In the genomic region with DNA sequence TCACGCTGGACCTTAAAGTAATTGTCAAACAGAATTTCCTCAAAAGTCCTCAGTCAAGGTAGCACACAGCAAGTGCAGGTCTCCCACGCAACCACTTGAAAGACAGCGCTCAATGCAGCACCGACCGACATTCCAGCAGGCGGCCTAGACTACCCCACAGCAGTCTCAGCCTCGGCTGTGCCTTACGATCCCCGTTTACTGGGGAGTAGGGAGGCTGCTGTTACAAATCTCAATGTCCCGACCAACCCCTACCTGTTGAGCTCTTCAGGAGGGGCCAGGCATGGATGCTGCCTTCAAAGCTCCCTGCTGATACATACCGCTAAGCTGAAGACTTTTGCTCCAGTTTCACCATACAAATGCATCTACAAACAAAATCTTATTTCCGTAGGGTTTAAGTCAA, we compare ENCODE assay signal across 8 cellular contexts. TPM values are rescaled to one million over a fixed set of nuclear protein-coding genes. Genes with fewer than 3 reads are reported as not detected.
DNase-seq lines count a peak whose midpoint lies in the region; ATAC-seq and TF ChIP-seq lines count a peak whose summit lies in the region.

No MANE protein-coding gene starts in this region.

- POLR2A ChIA-PET in CD4-positive, alpha-beta memory T cell (lab: Charles Lee; ENCODE audit: partially characterized antibody), result interaction anchor here (1.3 to 6.4 kb wide), 2 partner anchors 23 to 39 kb away, joined by 3 to 96 read pairs; a partner anchor contains a TSS
- POLR2A ChIA-PET in WTC11 (lab: Charles Lee), result no interaction called here

- H3K36me3 Mint-ChIP-seq in CD4-positive, alpha-beta memory T cell, result peaks cover 16 to 27% of the 10 kb centered on the region in 2 donors
- H3K36me3 Mint-ChIP-seq in WTC11, result peaks cover 20% of the 10 kb centered on the region

- peaks cover 0 to 2% (median 0%) of the 10 kb centered on the region in 8 donors for H3K9me3 Mint-ChIP-seq in CD4-positive, alpha-beta memory T cell
- no peaks in the 10 kb centered on the region for H3K9me3 Mint-ChIP-seq in WTC11

- no peak overlapping the region for H3K4me3 ChIP-seq in CD4-positive, alpha-beta memory T cell (ENCODE audit: low read length in 2 of 2)
- H3K4me3 ChIP-seq in spleen, result no peak overlapping the region

- peak overlapping the region; percentile 23 to 88 (median 78) for H3K27ac Mint-ChIP-seq in CD4-positive, alpha-beta memory T cell
- no peak overlapping the region for H3K27ac Mint-ChIP-seq in WTC11

- peaks cover 22% of the 10 kb centered on the region for H3K36me3 ChIP-seq in CD4-positive, alpha-beta memory T cell (ENCODE audit: insufficient read depth, low read length)
- H3K36me3 ChIP-seq in spleen, result peaks cover 0 to 46% (median 14%) of the 10 kb centered on the region in 6 donors

- WGBS in spleen, 5 donors, result 76 to 86% (median 81%) methylated on average over 12 of the region's 12 CpGs

- no peaks in the 10 kb centered on the region for H3K27me3 Mint-ChIP-seq in CD4-positive, alpha-beta memory T cell
- H3K27me3 Mint-ChIP-seq in WTC11 (ENCODE audit: low read depth), result peaks cover 100% of the 10 kb centered on the region

- peaks cover 54 to 95% (median 77%) of the 10 kb centered on the region in 4 donors for H3K4me1 Mint-ChIP-seq in CD4-positive, alpha-beta memory T cell
- H3K4me1 Mint-ChIP-seq in WTC11, result peaks cover 36% of the 10 kb centered on the region

- peak in 4 of 5 donors; percentile 39 to 60 (median 48) for DNase-seq in CD4-positive, alpha-beta memory T cell
- DNase-seq in WTC11 (ENCODE audit: low spot score) (no peak), spleen (peak; percentile 72), Kasumi-1 (lab: John Stamatoyannopoulos, UW) (no peak), NCI-H1417 (lab: John Stamatoyannopoulos, UW) (no peak), GM19240 (ENCODE audit: insufficient read length, low spot score) (no peak)

- TF ChIP-seq POLR2A in spleen (IDR thresholded peaks at IDR 0.05), result no peak

- H3K27me3 ChIP-seq in CD4-positive, alpha-beta memory T cell (ENCODE audit: insufficient read depth, low read length), result no peaks in the 10 kb centered on the region
- H3K27me3 ChIP-seq in spleen (replicated peaks in 1 of 7), result no peaks in the 10 kb centered on the region

- H3K9me3 ChIP-seq in CD4-positive, alpha-beta memory T cell (ENCODE audit: control insufficient read depth in 1 of 2, low read length in 2 of 2), result no peaks in the 10 kb centered on the region
- H3K9me3 ChIP-seq in spleen, result no peaks in the 10 kb centered on the region

- no peak overlapping the region for H3K27ac ChIP-seq in CD4-positive, alpha-beta memory T cell (ENCODE audit: low read depth, low read length)
- H3K27ac ChIP-seq in cingulate gyrus (ENCODE audit: low read depth, low read length) (peak overlapping the region; percentile 65), spleen (peak overlapping the region in 5 of 8 donors; percentile 20 to 92 (median 89))

- no peak for TF ChIP-seq CTCF in WTC11 (IDR thresholded peaks at IDR 0.05)
- TF ChIP-seq CTCF in spleen (IDR thresholded peaks at IDR 0.05 in 8 of 11, conservative IDR thresholded peaks at IDR 0.05 in 3 of 11), result no peak

- intact Hi-C loops in CD4-positive, alpha-beta memory T cell (cut with micrococcal nuclease), result no loop called here
- intact Hi-C loops in spleen (cut with DNase I; ENCODE audit: low total_unique reads), result no loop called here

- peak overlapping the region; percentile 21 to 84 (median 48) for H3K4me3 Mint-ChIP-seq in CD4-positive, alpha-beta memory T cell
- no peak overlapping the region for H3K4me3 Mint-ChIP-seq in WTC11

- peaks cover 89% of the 10 kb centered on the region for H3K4me1 ChIP-seq in CD4-positive, alpha-beta memory T cell (ENCODE audit: insufficient read depth, low read length)
- peaks cover 94 to 100% (median 100%) of the 10 kb centered on the region in 6 donors for H3K4me1 ChIP-seq in spleen

- CTCF ChIA-PET in CD4-positive, alpha-beta memory T cell (lab: Charles Lee; ENCODE audit: partially characterized antibody), result interaction anchor here (0.7 to 1.2 kb wide), 4 partner anchors 9 to 56 kb away, joined by 3 to 7 read pairs (median 4); no protein-coding TSS in a partner anchor
- CTCF ChIA-PET in WTC11 (lab: Charles Lee), result interaction anchor here (1.0 kb wide), 1 partner anchor 17 kb away, joined by 4 read pairs; no protein-coding TSS in a partner anchor

- ATAC-seq in WTC11, result peak; percentile 34
- no peak for ATAC-seq in HG02840 (IDR thresholded peaks at IDR 0.05; ENCODE audit: low FRiP score, unreplicated experiment)

TF ChIP-seq in WTC11, 78 proteins besides CTCF, POLR2A, EP300 and RAD21:
- TF ChIP-seq ESRRA (CRISPR knock-in tag; IDR thresholded peaks at IDR 0.05; ENCODE audit: borderline replicate concordance), result no peak
- TF ChIP-seq JUN (CRISPR knock-in tag; IDR thresholded peaks at IDR 0.05), result no peak
- no peak for TF ChIP-seq NFATC4 (CRISPR knock-in tag; IDR thresholded peaks at IDR 0.05)
- TF ChIP-seq SMAD4 (CRISPR knock-in tag; IDR thresholded peaks at IDR 0.05), result no peak
- TF ChIP-seq, protein P1, sequence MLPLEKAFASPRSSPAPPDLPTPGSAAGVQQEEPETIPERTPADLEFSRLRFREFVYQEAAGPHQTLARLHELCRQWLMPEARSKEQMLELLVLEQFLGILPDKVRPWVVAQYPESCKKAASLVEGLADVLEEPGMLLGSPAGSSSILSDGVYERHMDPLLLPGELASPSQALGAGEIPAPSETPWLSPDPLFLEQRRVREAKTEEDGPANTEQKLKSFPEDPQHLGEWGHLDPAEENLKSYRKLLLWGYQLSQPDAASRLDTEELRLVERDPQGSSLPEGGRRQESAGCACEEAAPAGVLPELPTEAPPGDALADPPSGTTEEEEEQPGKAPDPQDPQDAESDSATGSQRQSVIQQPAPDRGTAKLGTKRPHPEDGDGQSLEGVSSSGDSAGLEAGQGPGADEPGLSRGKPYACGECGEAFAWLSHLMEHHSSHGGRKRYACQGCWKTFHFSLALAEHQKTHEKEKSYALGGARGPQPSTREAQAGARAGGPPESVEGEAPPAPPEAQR (CRISPR knock-in tag; IDR thresholded peaks at IDR 0.05), result no peak
- TF ChIP-seq, protein P2, sequence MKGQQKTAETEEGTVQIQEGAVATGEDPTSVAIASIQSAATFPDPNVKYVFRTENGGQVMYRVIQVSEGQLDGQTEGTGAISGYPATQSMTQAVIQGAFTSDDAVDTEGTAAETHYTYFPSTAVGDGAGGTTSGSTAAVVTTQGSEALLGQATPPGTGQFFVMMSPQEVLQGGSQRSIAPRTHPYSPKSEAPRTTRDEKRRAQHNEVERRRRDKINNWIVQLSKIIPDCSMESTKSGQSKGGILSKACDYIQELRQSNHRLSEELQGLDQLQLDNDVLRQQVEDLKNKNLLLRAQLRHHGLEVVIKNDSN (CRISPR knock-in tag; IDR thresholded peaks at IDR 0.05), result no peak
- TF ChIP-seq, protein P3, sequence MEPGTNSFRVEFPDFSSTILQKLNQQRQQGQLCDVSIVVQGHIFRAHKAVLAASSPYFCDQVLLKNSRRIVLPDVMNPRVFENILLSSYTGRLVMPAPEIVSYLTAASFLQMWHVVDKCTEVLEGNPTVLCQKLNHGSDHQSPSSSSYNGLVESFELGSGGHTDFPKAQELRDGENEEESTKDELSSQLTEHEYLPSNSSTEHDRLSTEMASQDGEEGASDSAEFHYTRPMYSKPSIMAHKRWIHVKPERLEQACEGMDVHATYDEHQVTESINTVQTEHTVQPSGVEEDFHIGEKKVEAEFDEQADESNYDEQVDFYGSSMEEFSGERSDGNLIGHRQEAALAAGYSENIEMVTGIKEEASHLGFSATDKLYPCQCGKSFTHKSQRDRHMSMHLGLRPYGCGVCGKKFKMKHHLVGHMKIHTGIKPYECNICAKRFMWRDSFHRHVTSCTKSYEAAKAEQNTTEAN (CRISPR knock-in tag; IDR thresholded peaks at IDR 0.05), result no peak
- TF ChIP-seq, protein P4, sequence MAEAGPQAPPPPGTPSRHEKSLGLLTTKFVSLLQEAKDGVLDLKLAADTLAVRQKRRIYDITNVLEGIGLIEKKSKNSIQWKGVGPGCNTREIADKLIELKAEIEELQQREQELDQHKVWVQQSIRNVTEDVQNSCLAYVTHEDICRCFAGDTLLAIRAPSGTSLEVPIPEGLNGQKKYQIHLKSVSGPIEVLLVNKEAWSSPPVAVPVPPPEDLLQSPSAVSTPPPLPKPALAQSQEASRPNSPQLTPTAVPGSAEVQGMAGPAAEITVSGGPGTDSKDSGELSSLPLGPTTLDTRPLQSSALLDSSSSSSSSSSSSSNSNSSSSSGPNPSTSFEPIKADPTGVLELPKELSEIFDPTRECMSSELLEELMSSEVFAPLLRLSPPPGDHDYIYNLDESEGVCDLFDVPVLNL (CRISPR knock-in tag; IDR thresholded peaks at IDR 0.05; ENCODE audit: borderline replicate concordance, low read depth), result no peak
- no peak for TF ChIP-seq RORB (CRISPR knock-in tag; IDR thresholded peaks at IDR 0.05)
- TF ChIP-seq ZNF317 (CRISPR knock-in tag; IDR thresholded peaks at IDR 0.05; ENCODE audit: borderline replicate concordance, low read depth), result no peak
- TF ChIP-seq TEAD1 (CRISPR knock-in tag; IDR thresholded peaks at IDR 0.05), result no peak
- no peak for TF ChIP-seq NR2C2 (CRISPR knock-in tag; IDR thresholded peaks at IDR 0.05)

RNA-seq across cellular contexts. Expression of a gene that starts 21.8 kb away (rescaled TPM):
- 10 to 100 TPM; 22.8 to 23.7 TPM for total RNA-seq in CD4-positive, alpha-beta memory T cell
- polyA plus RNA-seq in CD4-positive, alpha-beta memory T cell, result 10 to 100 TPM; 18.8 to 21.6 TPM
- total RNA-seq in WTC11 (2021), result 10.4 to 18.1 TPM (median 11.4 TPM) in 3 replicates
- 10 to 100 TPM; 43.4 to 67.5 (median 54.2) TPM for total RNA-seq in spleen
- 10 to 100 TPM; 24.8 to 42.7 (median 29.6) TPM for polyA plus RNA-seq in spleen

RNA-seq across cellular contexts. Expression of a gene that starts 38.8 kb away (rescaled TPM):
- 10 to 100 TPM; 87.7 to 88.3 TPM for total RNA-seq in CD4-positive, alpha-beta memory T cell
- polyA plus RNA-seq in CD4-positive, alpha-beta memory T cell, result 10 to 100 TPM in 1 of 2 donors, 1 to 10 TPM in 1; 4.5 to 11.2 TPM
- total RNA-seq in WTC11 (2021), result 22.8 to 45.2 TPM (median 26.8 TPM) in 3 replicates
- total RNA-seq in spleen, result 10 to 100 TPM; 40.3 to 65.2 (median 48.0) TPM
- 10 to 100 TPM; 42.2 to 65.9 (median 65.1) TPM for polyA plus RNA-seq in spleen

Comparison
In these comparisons a context has a peak if more than half of its experiments do, and no peak if none do; other contexts are left out.
1. DNase-seq: peak in CD4-positive, alpha-beta memory T cell (4 of 5) and spleen (single experiment); none in WTC11 (single experiment), Kasumi-1 (0 of 2), NCI-H1417 (0 of 3) and GM19240 (single experiment).